Comparison of ENCODE assay signal across 24 cellular contexts in the genomic region with DNA sequence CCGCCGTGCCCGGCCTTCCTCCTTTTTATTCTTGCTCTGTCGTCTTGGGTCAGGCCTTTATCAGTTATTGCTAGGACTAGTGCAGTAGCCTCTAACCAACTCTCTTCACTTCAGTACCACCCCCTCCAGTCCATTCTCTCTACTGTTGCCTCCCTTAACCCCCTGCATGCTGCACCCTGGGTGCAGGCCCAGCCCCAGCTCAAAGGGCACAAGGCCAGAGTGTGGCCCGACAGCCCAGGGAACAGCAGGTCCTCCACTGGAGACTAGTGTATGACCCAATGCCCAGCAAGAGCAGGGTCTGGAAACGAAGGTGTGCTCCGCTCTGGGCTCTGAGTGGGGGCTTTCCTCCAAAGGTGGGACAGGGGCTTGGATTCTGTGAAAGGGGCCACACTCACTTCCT. TPM values are rescaled to one million over a fixed set of nuclear protein-coding genes. Genes with fewer than 3 reads are reported as not detected.
"Had no signal": no experiment of that assay in that cellular context is flagged by ENCODE, and none has a peak within 500 bp of the region (broad histone marks: within the 10 kb centered on the region; RNA-seq: fewer than 3 reads in every experiment).

No MANE protein-coding gene starts in this region.

- H3K4me1 ChIP-seq: left lung, lower lobe of right lung, right atrium auricular region, stomach, testis, thyroid gland, transverse colon, vagina had no signal

- DNase-seq: hippocampal formation; left colon; left lung; lower lobe of right lung; mammary epithelial cell; mesenchymal stem cell; naive thymus-derived CD8-positive, alpha-beta T cell; ovary; stimulated activated CD4-positive, alpha-beta T cell treated with anti-CD3 and anti-CD28 coated beads, Interleukin-12 subunit alpha, Interleukin-12 subunit beta, amount 100 ng/mL, for 4 hours; stimulated activated CD4-positive, alpha-beta T cell treated with anti-CD3 and anti-CD28 coated beads, Interleukin-15, amount 100 ng/mL, for 24 hours; stimulated activated CD4-positive, alpha-beta T cell treated with anti-CD3 and anti-CD28 coated beads, Interleukin-2, amount 100 ng/mL, for 24 hours; stimulated activated CD4-positive, alpha-beta T cell treated with anti-CD3 and anti-CD28 coated beads, Interleukin-4, amount 100 ng/mL, for 1 hour; stimulated activated naive B cell treated with anti-CD40 and anti-IgM and Interleukin-4, amounts not matched to agents 10 μg/mL and 1 μg/mL and 100 μg/mL, for 72 hours; stimulated activated naive CD8-positive, alpha-beta T cell treated with anti-CD3 and anti-CD28 coated beads, Interleukin-15, Interleukin-2, amounts not matched to agents 100 U/mL and 50 U/mL, for 24 hours; stomach; testis; thyroid gland; transverse colon; upper lobe of left lung had no signal

- H3K27ac ChIP-seq: left lung, lower lobe of right lung, ovary, right atrium auricular region, skin epidermis, stomach, testis, thyroid gland, transverse colon, upper lobe of left lung, vagina had no signal

- H3K27me3 ChIP-seq: ovary, testis, thyroid gland, upper lobe of left lung, vagina had no signal

- FAIRE-seq: keratinocyte had no signal

- H3K36me3 ChIP-seq: left lung, lower lobe of right lung, ovary, right atrium auricular region, stomach, thyroid gland, transverse colon, upper lobe of left lung, vagina had no signal

- ATAC-seq: left colon; left lung; lower lobe of right lung; naive thymus-derived CD8-positive, alpha-beta T cell; sciatic nerve; stimulated activated naive B cell treated with anti-CD40 and anti-IgM and Interleukin-4, amounts not matched to agents 10 μg/mL and 1 μg/mL and 100 μg/mL, for 72 hours; stimulated activated naive CD8-positive, alpha-beta T cell treated with anti-CD3 and anti-CD28 coated beads, Interleukin-15, Interleukin-2, amounts not matched to agents 100 U/mL and 50 U/mL, for 24 hours had no signal

- H3K9me3 ChIP-seq: lower lobe of right lung, ovary, testis, thyroid gland, transverse colon, upper lobe of left lung, vagina had no signal

- H3K4me3 ChIP-seq: left lung, lower lobe of right lung, ovary, right atrium auricular region, skin epidermis, stomach, testis, thyroid gland, transverse colon, upper lobe of left lung, vagina had no signal

RNA-seq across cellular contexts. Expression of a gene that starts 30.0 kb away (rescaled TPM):
- total RNA-seq: naive thymus-derived CD8-positive, alpha-beta T cell had no signal
- polyA plus RNA-seq: naive thymus-derived CD8-positive, alpha-beta T cell had no signal
